10 cellular contexts compared by ENCODE assay signal in genomic region chr1:59445040-59445439, GRCh38.
DNase-seq lines count a peak whose midpoint lies in the region; ATAC-seq and TF ChIP-seq lines count a peak whose summit lies in the region.
"Had no signal": no experiment of that assay in that cellular context is flagged by ENCODE, and none has a peak within 500 bp of the region (broad histone marks: within the 10 kb centered on the region; RNA-seq: fewer than 3 reads in every experiment).

No MANE protein-coding gene starts in this region.

- peaks cover 30% of the 10 kb centered on the region for H3K36me3 Mint-ChIP-seq in nephron progenitor cell (ENCODE audit: low read depth)

- no peaks in the 10 kb centered on the region for H3K27me3 ChIP-seq in right atrium auricular region
- no peaks in the 10 kb centered on the region for H3K27me3 ChIP-seq in neuronal stem cell (ENCODE audit: control insufficient read depth in 3 of 3, insufficient read depth in 3 of 3, low read depth in 1 of 3, low read length in 3 of 3)

- no CpG with 5 or more reads among the region's 1 CpG for WGBS in neuronal stem cell (ENCODE audit: extremely low coverage in 2 of 2, insufficient read length in 2 of 2, insufficient replicate concordance in 1 of 2), 2 donors

- ATAC-seq in Right ventricle myocardium inferior (peak; percentile 33), HG03521 (IDR thresholded peaks at IDR 0.05; ENCODE audit: unreplicated experiment) (no peak)

- no peak overlapping the region for H2BK12ac ChIP-seq in neuronal stem cell (ENCODE audit: low read length)

- peak overlapping the region; percentile 9 for H3K27ac Mint-ChIP-seq in nephron progenitor cell
- H3K27ac Mint-ChIP-seq: endodermal cell had no signal

- H4K91ac ChIP-seq in neuronal stem cell (ENCODE audit: low read depth, low read length, poor library complexity) = no peak overlapping the region

- intact Hi-C loops in Right ventricle myocardium inferior (cut with DNase I) = loop anchor here (5.0 kb wide), 1 partner anchor 53 kb away; no protein-coding TSS in a partner anchor

- H3K4me3 ChIP-seq in right atrium auricular region = no peak overlapping the region
- no peak overlapping the region for H3K4me3 ChIP-seq in neuronal stem cell (ENCODE audit: low read length in 2 of 2)

- H3K4me1 ChIP-seq in right atrium auricular region = peaks cover 0 to 31% of the 10 kb centered on the region in 2 donors
- peaks cover 8 to 12% of the 10 kb centered on the region in 2 donors for H3K4me1 ChIP-seq in neuronal stem cell (ENCODE audit: control insufficient read depth in 2 of 2, insufficient read depth in 1 of 2, low read depth in 1 of 2, low read length in 2 of 2)

- no peak overlapping the region for H3K4ac ChIP-seq in neuronal stem cell (ENCODE audit: low read length)

- H3K14ac ChIP-seq in neuronal stem cell (ENCODE audit: low read length) = no peak overlapping the region

- H3K27ac ChIP-seq in right atrium auricular region = peak overlapping the region in 1 of 2 donors; percentile 17
- H3K27ac ChIP-seq in neuronal stem cell (replicated peaks; ENCODE audit: low read length) = no peak overlapping the region

- peaks cover 33% of the 10 kb centered on the region for H3K4me1 Mint-ChIP-seq in nephron progenitor cell

- no peak overlapping the region for H3K9ac ChIP-seq in neuronal stem cell (ENCODE audit: low read depth, low read length, poor library complexity)

- H3K36me3 ChIP-seq in right atrium auricular region = no peaks in the 10 kb centered on the region
- H3K36me3 ChIP-seq in neuronal stem cell (replicated peaks in 1 of 2; ENCODE audit: control insufficient read depth in 2 of 2, insufficient read depth in 2 of 2, low read length in 2 of 2) = no peaks in the 10 kb centered on the region

- H2BK15ac ChIP-seq in neuronal stem cell (ENCODE audit: low read length) = no peak overlapping the region

- no peak overlapping the region for H3K18ac ChIP-seq in neuronal stem cell (ENCODE audit: low read length)

- no peak overlapping the region for H2BK120ac ChIP-seq in neuronal stem cell (ENCODE audit: low read depth, low read length)

- no peak overlapping the region for H2AFZ ChIP-seq in neuronal stem cell (ENCODE audit: low read length)

- H3K9me3 ChIP-seq in right atrium auricular region = no peaks in the 10 kb centered on the region
- peaks cover 0 to 13% of the 10 kb centered on the region in 2 donors for H3K9me3 ChIP-seq in neuronal stem cell (replicated peaks in 1 of 2; ENCODE audit: control insufficient read depth in 2 of 2, insufficient read depth in 1 of 2, low read depth in 1 of 2, low read length in 2 of 2)

- no peak overlapping the region for H3K4me3 Mint-ChIP-seq in nephron progenitor cell
- H3K4me3 Mint-ChIP-seq: endodermal cell had no signal

- H2BK5ac ChIP-seq in neuronal stem cell (ENCODE audit: low read length) = no peak overlapping the region

- H3K79me1 ChIP-seq in neuronal stem cell (ENCODE audit: low read depth, low read length) = no peaks in the 10 kb centered on the region

- H3K4me2 ChIP-seq in neuronal stem cell (ENCODE audit: insufficient read depth, low read length, poor library complexity, severe bottlenecking) = no peak overlapping the region

- H4K8ac ChIP-seq in neuronal stem cell (ENCODE audit: low read depth, low read length) = no peak overlapping the region

- no peak overlapping the region for H2AK5ac ChIP-seq in neuronal stem cell (ENCODE audit: low read depth, low read length)

- TF ChIP-seq CTCF in right atrium auricular region (IDR thresholded peaks at IDR 0.05) (no peak), nephron progenitor cell (IDR thresholded peaks at IDR 0.05) (no peak)

- H3K23ac ChIP-seq in neuronal stem cell (ENCODE audit: low read depth, low read length, poor library complexity) = no peak overlapping the region

- H3K9me3 Mint-ChIP-seq in nephron progenitor cell = peaks cover 28% of the 10 kb centered on the region
- H3K9me3 Mint-ChIP-seq: endodermal cell had no signal

- no peaks in the 10 kb centered on the region for H3K27me3 Mint-ChIP-seq in nephron progenitor cell (ENCODE audit: low read depth, poor library complexity)

- no peak for DNase-seq in Right ventricle myocardium inferior (ENCODE audit: missing footprints)
- no peak for DNase-seq in right atrium auricular region (ENCODE audit: low spot score)
- DNase-seq in fibroblast of gingiva (ENCODE audit: low read depth) = peak; percentile 48
- DNase-seq in nephron progenitor cell = no peak
- DNase-seq in NCI-H2081 treated with DMSO at 0.1 percent for 48 hours (lab: John Stamatoyannopoulos, UW) = no peak
- no peak for DNase-seq in DMS79 (lab: John Stamatoyannopoulos, UW)
- DNase-seq in neuronal stem cell (ENCODE audit: low spot score) = no peak
- DNase-seq: endodermal cell; stimulated activated CD4-positive, alpha-beta T cell treated with anti-CD3 and anti-CD28 coated beads, Interleukin-12 subunit alpha, Interleukin-12 subunit beta, amount 100 ng/mL, for 4 hours had no signal
